14 cellular contexts compared by ENCODE assay signal in genomic region chr4:89296399-89296798, GRCh38. TPM values are rescaled to one million over a fixed set of nuclear protein-coding genes. Genes with fewer than 3 reads are reported as not detected.
DNase-seq lines count a peak whose midpoint lies in the region; ATAC-seq and TF ChIP-seq lines count a peak whose summit lies in the region.
"Had no signal": no experiment of that assay in that cellular context is flagged by ENCODE, and none has a peak within 500 bp of the region (broad histone marks: within the 10 kb centered on the region; RNA-seq: fewer than 3 reads in every experiment).

No MANE protein-coding gene starts in this region.

- H3K4me1 Mint-ChIP-seq in activated naive CD4-positive, alpha-beta T cell treated with anti-CD3 and anti-CD28 coated beads for 36 hours (ENCODE audit: low read depth): peaks cover 77% of the 10 kb centered on the region
- peaks cover 88 to 92% (median 88%) of the 10 kb centered on the region in 3 donors for H3K4me1 Mint-ChIP-seq in T-cell
- H3K4me1 Mint-ChIP-seq in glutamatergic neuron (ENCODE audit: low read depth, unreplicated experiment): peaks cover 63% of the 10 kb centered on the region
- peaks cover 66% of the 10 kb centered on the region for H3K4me1 Mint-ChIP-seq in stimulated activated effector memory CD8-positive, alpha-beta T cell treated with anti-CD3 and anti-CD28 coated beads, Interleukin-12 subunit alpha, Interleukin-12 subunit beta, amount 100 ng/mL, for 72 hours

- no peak for DNase-seq in activated naive CD4-positive, alpha-beta T cell treated with anti-CD3 and anti-CD28 coated beads for 36 hours
- no peak for DNase-seq in activated naive CD4-positive, alpha-beta T cell treated with anti-CD3 and anti-CD28 coated beads, Interleukin-2, amount 50 U/mL, for 72 hours (ENCODE audit: low spot score in 2 of 2)
- DNase-seq in T-cell (no peak), glutamatergic neuron (no peak), NCI-H1105 (lab: John Stamatoyannopoulos, UW) (no peak), ecto neural progenitor cell (ENCODE audit: low spot score) (no peak), UCSD-AML1 (lab: John Stamatoyannopoulos, UW; ENCODE audit: unreplicated experiment) (no peak)
- DNase-seq in stimulated activated effector memory CD8-positive, alpha-beta T cell treated with anti-CD3 and anti-CD28 coated beads, Interleukin-12 subunit alpha, Interleukin-12 subunit beta, amount 100 ng/mL, for 72 hours (ENCODE audit: low spot score in 2 of 2): no peak
- DNase-seq: activated T-cell treated with anti-CD3 and anti-CD28 coated beads for 4 hours; effector CD8-positive, alpha-beta T cell; GOT3; mesenchymal stem cell; NCI-H1048; occipital lobe had no signal

- intact Hi-C loops in activated naive CD4-positive, alpha-beta T cell treated with anti-CD3 and anti-CD28 coated beads for 36 hours (cut with micrococcal nuclease): loop anchor here (5.0 to 10.0 kb wide), 8 partner anchors 136 to 1012 kb away; partner anchors contain the start of genes HERC3, HERC5, PPM1K and TIGD2

- no peaks in the 10 kb centered on the region for H3K9me3 Mint-ChIP-seq in activated naive CD4-positive, alpha-beta T cell treated with anti-CD3 and anti-CD28 coated beads for 36 hours
- no peaks in the 10 kb centered on the region for H3K9me3 Mint-ChIP-seq in activated naive CD4-positive, alpha-beta T cell treated with anti-CD3 and anti-CD28 coated beads, Interleukin-2, amount 50 U/mL, for 72 hours
- no peaks in the 10 kb centered on the region for H3K9me3 Mint-ChIP-seq in T-cell
- peaks cover 2% of the 10 kb centered on the region for H3K9me3 Mint-ChIP-seq in glutamatergic neuron (ENCODE audit: unreplicated experiment)
- H3K9me3 Mint-ChIP-seq in stimulated activated effector memory CD8-positive, alpha-beta T cell treated with anti-CD3 and anti-CD28 coated beads, Interleukin-12 subunit alpha, Interleukin-12 subunit beta, amount 100 ng/mL, for 72 hours: no peaks in the 10 kb centered on the region

- ATAC-seq in activated naive CD4-positive, alpha-beta T cell treated with anti-CD3 and anti-CD28 coated beads, Interleukin-2, amount 50 U/mL, for 72 hours: no peak
- no peak for ATAC-seq in T-cell (replicated peaks in 1 of 4)
- no peak for ATAC-seq in stimulated activated effector memory CD8-positive, alpha-beta T cell treated with anti-CD3 and anti-CD28 coated beads, Interleukin-12 subunit alpha, Interleukin-12 subunit beta, amount 100 ng/mL, for 72 hours

- H3K4me3 Mint-ChIP-seq in activated naive CD4-positive, alpha-beta T cell treated with anti-CD3 and anti-CD28 coated beads for 36 hours: no peak overlapping the region
- H3K4me3 Mint-ChIP-seq in T-cell: peak overlapping the region in 1 of 3 donors; percentile 79
- H3K4me3 Mint-ChIP-seq in glutamatergic neuron (ENCODE audit: unreplicated experiment): no peak overlapping the region
- H3K4me3 Mint-ChIP-seq in stimulated activated effector memory CD8-positive, alpha-beta T cell treated with anti-CD3 and anti-CD28 coated beads, Interleukin-12 subunit alpha, Interleukin-12 subunit beta, amount 100 ng/mL, for 72 hours: peak overlapping the region; percentile 82

- H3K27ac Mint-ChIP-seq in activated naive CD4-positive, alpha-beta T cell treated with anti-CD3 and anti-CD28 coated beads for 36 hours: peak overlapping the region; percentile 59
- peak overlapping the region in 1 of 2 donors; percentile 90 for H3K27ac Mint-ChIP-seq in activated naive CD4-positive, alpha-beta T cell treated with anti-CD3 and anti-CD28 coated beads, Interleukin-2, amount 50 U/mL, for 72 hours
- H3K27ac Mint-ChIP-seq in T-cell (peak overlapping the region; percentile 85 to 88), glutamatergic neuron (ENCODE audit: unreplicated experiment) (peak overlapping the region; percentile 45)
- no peak overlapping the region for H3K27ac Mint-ChIP-seq in stimulated activated effector memory CD8-positive, alpha-beta T cell treated with anti-CD3 and anti-CD28 coated beads, Interleukin-12 subunit alpha, Interleukin-12 subunit beta, amount 100 ng/mL, for 72 hours

- POLR2A ChIA-PET in T-cell (lab: Charles Lee): interaction anchor here in 1 of 2 donors (1.0 kb wide), 1 partner anchor 30 kb away, joined by 3 read pairs; no protein-coding TSS in a partner anchor

- no peaks in the 10 kb centered on the region for H3K27me3 Mint-ChIP-seq in activated naive CD4-positive, alpha-beta T cell treated with anti-CD3 and anti-CD28 coated beads for 36 hours (ENCODE audit: low read depth)
- H3K27me3 Mint-ChIP-seq in T-cell (no peaks in the 10 kb centered on the region), glutamatergic neuron (ENCODE audit: unreplicated experiment) (peaks cover 2% of the 10 kb centered on the region)

- no peaks in the 10 kb centered on the region for H3K36me3 Mint-ChIP-seq in activated naive CD4-positive, alpha-beta T cell treated with anti-CD3 and anti-CD28 coated beads for 36 hours (ENCODE audit: low read depth)
- peaks cover 0 to 24% of the 10 kb centered on the region in 2 donors for H3K36me3 Mint-ChIP-seq in activated naive CD4-positive, alpha-beta T cell treated with anti-CD3 and anti-CD28 coated beads, Interleukin-2, amount 50 U/mL, for 72 hours
- peaks cover 9% of the 10 kb centered on the region for H3K36me3 Mint-ChIP-seq in T-cell
- peaks cover 5% of the 10 kb centered on the region for H3K36me3 Mint-ChIP-seq in glutamatergic neuron (ENCODE audit: unreplicated experiment)
- peaks cover 34% of the 10 kb centered on the region for H3K36me3 Mint-ChIP-seq in stimulated activated effector memory CD8-positive, alpha-beta T cell treated with anti-CD3 and anti-CD28 coated beads, Interleukin-12 subunit alpha, Interleukin-12 subunit beta, amount 100 ng/mL, for 72 hours

- no peak for TF ChIP-seq CTCF in glutamatergic neuron (IDR thresholded peaks at IDR 0.05; ENCODE audit: partially characterized antibody, unreplicated experiment)

- CTCF ChIA-PET in activated naive CD4-positive, alpha-beta T cell treated with anti-CD3 and anti-CD28 coated beads for 36 hours (lab: Charles Lee): interaction anchor here (0.7 to 1.9 kb wide), 3 partner anchors 9 to 64 kb away, joined by 3 to 5 read pairs (median 3); no protein-coding TSS in a partner anchor
- CTCF ChIA-PET in T-cell (lab: Charles Lee): interaction anchor here in 1 of 2 donors (0.6 to 0.8 kb wide), 3 partner anchors 11 to 38 kb away, joined by 3 read pairs; no protein-coding TSS in a partner anchor

RNA-seq across cellular contexts. Expression of gene GPRIN3, which starts 11.2 kb away (rescaled TPM):
- 1 to 10 TPM; 8.6 to 8.8 TPM for total RNA-seq in activated naive CD4-positive, alpha-beta T cell treated with anti-CD3 and anti-CD28 coated beads for 36 hours
- 10 to 100 TPM; 12.4 to 26.1 TPM for total RNA-seq in activated naive CD4-positive, alpha-beta T cell treated with anti-CD3 and anti-CD28 coated beads, Interleukin-2, amount 50 U/mL, for 72 hours
- total RNA-seq in T-cell (10 to 100 TPM; 17.4 to 56.1 (median 23.0) TPM), glutamatergic neuron (ENCODE audit: unreplicated experiment) (94.3 TPM)
